In genomic region chr3:188367741-188368140, GRCh38 we compare ENCODE assay signal across 16 cellular contexts.
"Had no signal": no experiment of that assay in that cellular context is flagged by ENCODE, and none has a peak within 500 bp of the region (broad histone marks: within the 10 kb centered on the region; RNA-seq: fewer than 3 reads in every experiment).

No MANE protein-coding gene starts in this region.

- H3K27me3 Mint-ChIP-seq: activated CD4-positive, alpha-beta T cell treated with anti-CD3 and anti-CD28 coated beads, Interleukin-2, amount 10 ng/mL, durations not matched to agents 24 days and 14 days; activated CD8-positive, alpha-beta T cell treated with anti-CD3 and anti-CD28 coated beads for 36 hours; activated T-helper 17 cell treated with anti-CD3 and anti-CD28 coated beads, Interleukin-2, amount 50 U/mL, for 72 hours; stimulated activated naive CD8-positive, alpha-beta T cell treated with anti-CD3 and anti-CD28 coated beads, Interleukin-15, amount 100 ng/mL, for 72 hours had no signal

- H3K9me3 Mint-ChIP-seq: activated CD4-positive, alpha-beta T cell treated with anti-CD3 and anti-CD28 coated beads, Interleukin-2, amount 10 ng/mL, durations not matched to agents 24 days and 14 days; activated T-helper 17 cell treated with anti-CD3 and anti-CD28 coated beads, Interleukin-2, amount 50 U/mL, for 72 hours; stimulated activated naive CD8-positive, alpha-beta T cell treated with anti-CD3 and anti-CD28 coated beads, Interleukin-15, amount 100 ng/mL, for 72 hours had no signal

- H3K9me3 ChIP-seq: breast epithelium, mucosa of descending colon, testis, upper lobe of left lung had no signal

- H3K4me1 ChIP-seq: breast epithelium, testis had no signal

- H3K27ac Mint-ChIP-seq: activated CD4-positive, alpha-beta T cell treated with anti-CD3 and anti-CD28 coated beads, Interleukin-2, amount 10 ng/mL, durations not matched to agents 24 days and 14 days; activated CD8-positive, alpha-beta T cell treated with anti-CD3 and anti-CD28 coated beads for 36 hours; activated T-helper 17 cell treated with anti-CD3 and anti-CD28 coated beads, Interleukin-2, amount 50 U/mL, for 72 hours; nephron; stimulated activated naive CD8-positive, alpha-beta T cell treated with anti-CD3 and anti-CD28 coated beads, Interleukin-15, amount 100 ng/mL, for 72 hours had no signal

- DNase-seq: activated CD4-positive, alpha-beta T cell treated with anti-CD3 and anti-CD28 coated beads, Interleukin-2, amount 10 ng/mL, durations not matched to agents 24 days and 14 days; activated CD8-positive, alpha-beta T cell treated with anti-CD3 and anti-CD28 coated beads for 36 hours; activated naive CD4-positive, alpha-beta T cell; activated T-cell treated with anti-CD3 and anti-CD28 coated beads, Interleukin-2, amount 50 U/mL, for 1 hour; aorta; cortex of kidney; mesenchymal stem cell; mucosa of descending colon; nucleus accumbens; stimulated activated naive CD8-positive, alpha-beta T cell treated with anti-CD3 and anti-CD28 coated beads, Interleukin-15, amount 100 ng/mL, for 72 hours; testis; upper lobe of left lung had no signal

- H3K36me3 ChIP-seq: breast epithelium, upper lobe of left lung had no signal

- H3K27me3 ChIP-seq: breast epithelium, testis, upper lobe of left lung had no signal

- H3K27ac ChIP-seq: upper lobe of left lung had no signal

- ATAC-seq: activated CD8-positive, alpha-beta T cell treated with anti-CD3 and anti-CD28 coated beads for 36 hours; activated T-helper 17 cell treated with anti-CD3 and anti-CD28 coated beads, Interleukin-2, amount 50 U/mL, for 72 hours; esophagus mucosa; mucosa of descending colon; stimulated activated naive CD8-positive, alpha-beta T cell treated with anti-CD3 and anti-CD28 coated beads, Interleukin-15, amount 100 ng/mL, for 72 hours had no signal

- H3K4me3 Mint-ChIP-seq: activated CD4-positive, alpha-beta T cell treated with anti-CD3 and anti-CD28 coated beads, Interleukin-2, amount 10 ng/mL, durations not matched to agents 24 days and 14 days; activated CD8-positive, alpha-beta T cell treated with anti-CD3 and anti-CD28 coated beads for 36 hours; activated T-helper 17 cell treated with anti-CD3 and anti-CD28 coated beads, Interleukin-2, amount 50 U/mL, for 72 hours; nephron; stimulated activated naive CD8-positive, alpha-beta T cell treated with anti-CD3 and anti-CD28 coated beads, Interleukin-15, amount 100 ng/mL, for 72 hours had no signal

- H3K4me3 ChIP-seq: breast epithelium, mucosa of descending colon, testis, upper lobe of left lung had no signal
